9 cellular contexts compared by ENCODE assay signal in genomic region chr2:55923091-55923977, GRCh38. TPM values are rescaled to one million over a fixed set of nuclear protein-coding genes. Genes with fewer than 3 reads are reported as not detected.
DNase-seq lines count a peak whose midpoint lies in the region; ATAC-seq and TF ChIP-seq lines count a peak whose summit lies in the region.
"Had no signal": no experiment of that assay in that cellular context is flagged by ENCODE, and none has a peak within 500 bp of the region (broad histone marks: within the 10 kb centered on the region; RNA-seq: fewer than 3 reads in every experiment).

TSS of gene EFEMP1 (minus strand) at chr2:55923782. CDS start at chr2:55922440, 1,342 bp downstream.

- H3K27me3 Mint-ChIP-seq in naive B cell, result peaks cover 43 to 51% (median 48%) of the 10 kb centered on the region in 3 donors

- peak within 1 kb of the TSS in 6 of 8 donors; percentile 11 to 51 (median 28) for H3K4me3 Mint-ChIP-seq in naive B cell
- H3K4me3 Mint-ChIP-seq: stimulated activated naive CD8-positive, alpha-beta T cell treated with anti-CD3 and anti-CD28 coated beads, Interleukin-15, Interleukin-2, amounts not matched to agents 100 ng/mL and 50 ng/mL, for 24 hours had no signal

- no peak within 1 kb of the TSS for H3K27ac Mint-ChIP-seq in naive B cell
- H3K27ac Mint-ChIP-seq: stimulated activated naive CD8-positive, alpha-beta T cell treated with anti-CD3 and anti-CD28 coated beads, Interleukin-15, Interleukin-2, amounts not matched to agents 100 ng/mL and 50 ng/mL, for 24 hours had no signal

- H3K27ac ChIP-seq in RWPE2 (ENCODE audit: poor library complexity, severe bottlenecking), result peak within 1 kb of the TSS; percentile 59

- TF ChIP-seq CTCF in RWPE2 (IDR thresholded peaks at IDR 0.05; ENCODE audit: poor library complexity, severe bottlenecking) (peak; percentile 42), fibroblast of mammary gland (conservative IDR thresholded peaks at IDR 0.05; ENCODE audit: control insufficient read depth, insufficient read depth, low read depth, low read length) (no peak)

- DNase-seq in RWPE2 (ENCODE audit: low spot score) (peak; percentile 79), fibroblast of mammary gland (ENCODE audit: low read depth) (peak; percentile 54), naive B cell (no peak), SIG-M5 (lab: John Stamatoyannopoulos, UW) (no peak), UCSD-AML1 (lab: John Stamatoyannopoulos, UW; ENCODE audit: unreplicated experiment) (no peak)

- H3K4me1 Mint-ChIP-seq in naive B cell, result peaks cover 4 to 14% (median 13%) of the 10 kb centered on the region in 3 donors

- peaks cover 36% of the 10 kb centered on the region for H3K36me3 ChIP-seq in RWPE2 (ENCODE audit: low read depth)

- no peaks in the 10 kb centered on the region for H3K9me3 ChIP-seq in RWPE2 (ENCODE audit: severe bottlenecking)

- H3K4me3 ChIP-seq in RWPE2 (ENCODE audit: severe bottlenecking) (peak within 1 kb of the TSS; percentile 64), fibroblast of mammary gland (ENCODE audit: control insufficient read depth, low read depth, low read length) (peak within 1 kb of the TSS; percentile 72)

- peaks cover 20% of the 10 kb centered on the region for H3K4me1 ChIP-seq in RWPE2 (ENCODE audit: insufficient read depth, poor library complexity, severe bottlenecking)

- H3K9me3 Mint-ChIP-seq in naive B cell, result peaks cover 0 to 6% (median 3%) of the 10 kb centered on the region in 7 donors
- H3K9me3 Mint-ChIP-seq: stimulated activated naive CD8-positive, alpha-beta T cell treated with anti-CD3 and anti-CD28 coated beads, Interleukin-15, Interleukin-2, amounts not matched to agents 100 ng/mL and 50 ng/mL, for 24 hours had no signal

- no peaks in the 10 kb centered on the region for H3K36me3 Mint-ChIP-seq in naive B cell

- peak; percentile 58 for ATAC-seq in GM18520 (IDR thresholded peaks at IDR 0.05; ENCODE audit: unreplicated experiment)
- peak; percentile 70 for ATAC-seq in HG03159 (IDR thresholded peaks at IDR 0.05; ENCODE audit: unreplicated experiment)
- ATAC-seq in RWPE2 (ENCODE audit: low read depth), result peak; percentile 90
- ATAC-seq in naive B cell (ENCODE audit: low read depth in 2 of 2), result no peak
- no peak for ATAC-seq in HG02840 (IDR thresholded peaks at IDR 0.05; ENCODE audit: low FRiP score, unreplicated experiment)

- no peaks in the 10 kb centered on the region for H3K27me3 ChIP-seq in RWPE2 (ENCODE audit: insufficient read depth, poor library complexity, severe bottlenecking)

RNA-seq across cellular contexts. Expression of gene EFEMP1, which starts in this region (rescaled TPM):
- not detected for polyA plus RNA-seq in naive B cell (ENCODE audit: low read depth in 6 of 6)

Comparison
In these comparisons a context has a peak if more than half of its experiments do, and no peak if none do; other contexts are left out.
1. ATAC-seq: peak in GM18520 (single experiment), HG03159 (single experiment) and RWPE2 (single experiment); none in naive B cell (0 of 2) and HG02840 (single experiment).
2. DNase-seq: peak in RWPE2 (single experiment) and fibroblast of mammary gland (single experiment); none in naive B cell (single experiment), SIG-M5 (single experiment) and UCSD-AML1 (single experiment).